Comparison of ENCODE assay signal across 1 cellular context in genomic region chr11:17129003-17129402, GRCh38.
TF ChIP-seq lines count a peak whose summit lies in the region.

No MANE protein-coding gene starts in this region.

TF ChIP-seq in HepG2, 621 proteins besides CTCF, POLR2A, EP300 and RAD21 (continued from another document):
- TF ChIP-seq ZNF616 (CRISPR knock-in tag; IDR thresholded peaks at IDR 0.05; ENCODE audit: low read depth) (no peak), ZNF639 (CRISPR knock-in tag; conservative IDR thresholded peaks at IDR 0.05) (no peak), ZNF883 (CRISPR knock-in tag; IDR thresholded peaks at IDR 0.05; ENCODE audit: not compliant biosample characterization) (no peak), ZNF776 (CRISPR knock-in tag; IDR thresholded peaks at IDR 0.05) (no peak), ZNF800 (CRISPR knock-in tag; IDR thresholded peaks at IDR 0.05) (no peak), ZNF670 (CRISPR knock-in tag; IDR thresholded peaks at IDR 0.05; ENCODE audit: borderline replicate concordance) (no peak), JDP2 (CRISPR knock-in tag; IDR thresholded peaks at IDR 0.05; ENCODE audit: borderline replicate concordance) (no peak), ZSCAN5A (CRISPR knock-in tag; IDR thresholded peaks at IDR 0.05; ENCODE audit: borderline replicate concordance) (no peak), PLSCR1 (CRISPR knock-in tag; IDR thresholded peaks at IDR 0.05; ENCODE audit: borderline replicate concordance) (no peak), ZFP41 (CRISPR knock-in tag; IDR thresholded peaks at IDR 0.05; ENCODE audit: borderline replicate concordance) (no peak)
